ENCODE assay signal across 8 cellular contexts in the genomic region with DNA sequence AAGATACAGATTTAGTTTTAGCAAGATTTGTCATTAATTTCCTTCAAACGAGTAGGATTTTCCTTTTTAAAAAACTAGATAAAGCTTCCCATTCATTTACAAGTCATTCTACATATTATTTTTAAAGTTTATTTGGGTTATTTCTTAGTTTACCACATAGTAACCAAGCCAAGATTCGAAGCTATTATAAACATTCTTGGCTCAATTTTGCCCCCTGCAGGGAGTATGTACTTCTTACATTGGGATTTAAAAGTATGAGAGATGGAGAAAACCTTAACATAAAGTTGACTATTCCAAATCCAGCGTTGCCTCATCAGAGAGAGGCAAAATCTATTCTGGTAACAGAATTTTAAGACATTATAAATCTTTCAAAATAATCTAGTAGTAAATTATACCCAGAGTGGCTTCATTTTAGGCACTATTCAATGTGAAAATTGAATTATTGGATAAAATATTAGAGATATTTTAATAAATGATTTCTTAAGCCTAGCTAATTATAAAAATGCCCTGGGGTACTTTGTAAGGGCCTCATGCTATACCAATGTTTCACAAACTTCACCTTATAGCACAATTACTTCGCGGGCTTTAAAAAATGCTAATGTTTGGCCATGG. TPM values are rescaled to one million over a fixed set of nuclear protein-coding genes. Genes with fewer than 3 reads are reported as not detected.
DNase-seq lines count a peak whose midpoint lies in the region; ATAC-seq and TF ChIP-seq lines count a peak whose summit lies in the region.

No MANE protein-coding gene starts in this region.

- H3K27me3 Mint-ChIP-seq in T-helper 2 cell treated with Interferon-gamma antibody and Interleukin-4, amounts not matched to agents 5 μg/mL and 100 μg/mL, for 36 hours (ENCODE audit: low read depth): no peaks in the 10 kb centered on the region
- H3K27me3 Mint-ChIP-seq in activated naive CD8-positive, alpha-beta T cell treated with anti-CD3 and anti-CD28 coated beads for 36 hours: no peaks in the 10 kb centered on the region

- peak; percentile 58 for ATAC-seq in GM18870 (IDR thresholded peaks at IDR 0.05; ENCODE audit: unreplicated experiment)
- no peak for ATAC-seq in HG03571 (IDR thresholded peaks at IDR 0.05; ENCODE audit: unreplicated experiment)

- peak in 4 of 6 experiments; percentile 9 to 50 (median 42) for TF ChIP-seq CTCF in Peyer's patch (IDR thresholded peaks at IDR 0.05)
- peak; percentile 18 to 49 (median 25) for TF ChIP-seq CTCF in tibial nerve (IDR thresholded peaks at IDR 0.05)

- H3K9me3 Mint-ChIP-seq in T-helper 2 cell treated with Interferon-gamma antibody and Interleukin-4, amounts not matched to agents 5 μg/mL and 100 μg/mL, for 36 hours: peaks cover 8% of the 10 kb centered on the region
- peaks cover 12% of the 10 kb centered on the region for H3K9me3 Mint-ChIP-seq in activated naive CD8-positive, alpha-beta T cell treated with anti-CD3 and anti-CD28 coated beads for 36 hours

- H3K36me3 ChIP-seq in Peyer's patch (no peaks in the 10 kb centered on the region), tibial nerve (no peaks in the 10 kb centered on the region)

- no peaks in the 10 kb centered on the region for H3K36me3 Mint-ChIP-seq in T-helper 2 cell treated with Interferon-gamma antibody and Interleukin-4, amounts not matched to agents 5 μg/mL and 100 μg/mL, for 36 hours (ENCODE audit: low read depth)
- no peaks in the 10 kb centered on the region for H3K36me3 Mint-ChIP-seq in activated naive CD8-positive, alpha-beta T cell treated with anti-CD3 and anti-CD28 coated beads for 36 hours

- DNase-seq in AG08396 (ENCODE audit: low spot score): peak; percentile 13
- DNase-seq in Peyer's patch: no peak
- DNase-seq in foreskin melanocyte: peak; percentile 40
- DNase-seq in tibial nerve (ENCODE audit: low spot score in 2 of 2): no peak
- DNase-seq in T-helper 2 cell treated with Interferon-gamma antibody and Interleukin-4, amounts not matched to agents 5 μg/mL and 100 μg/mL, for 36 hours (ENCODE audit: low spot score): no peak
- DNase-seq in activated naive CD8-positive, alpha-beta T cell treated with anti-CD3 and anti-CD28 coated beads for 36 hours: no peak

- H3K4me3 ChIP-seq in Peyer's patch (no peak overlapping the region), tibial nerve (no peak overlapping the region)

- TF ChIP-seq POLR2A in Peyer's patch (IDR thresholded peaks at IDR 0.05): no peak
- no peak for TF ChIP-seq POLR2A in tibial nerve (IDR thresholded peaks at IDR 0.05)

- H3K27ac Mint-ChIP-seq in T-helper 2 cell treated with Interferon-gamma antibody and Interleukin-4, amounts not matched to agents 5 μg/mL and 100 μg/mL, for 36 hours: no peak overlapping the region
- H3K27ac Mint-ChIP-seq in activated naive CD8-positive, alpha-beta T cell treated with anti-CD3 and anti-CD28 coated beads for 36 hours: no peak overlapping the region

- H3K9me3 ChIP-seq in Peyer's patch: peaks cover 0 to 3% (median 0%) of the 10 kb centered on the region in 4 donors
- peaks cover 0 to 4% (median 0%) of the 10 kb centered on the region in 4 donors for H3K9me3 ChIP-seq in tibial nerve

- H3K27ac ChIP-seq in Peyer's patch (no peak overlapping the region), tibial nerve (no peak overlapping the region)

- H3K27me3 ChIP-seq in Peyer's patch (no peaks in the 10 kb centered on the region), tibial nerve (no peaks in the 10 kb centered on the region)

- no peaks in the 10 kb centered on the region for H3K4me1 Mint-ChIP-seq in T-helper 2 cell treated with Interferon-gamma antibody and Interleukin-4, amounts not matched to agents 5 μg/mL and 100 μg/mL, for 36 hours (ENCODE audit: low read depth)
- no peaks in the 10 kb centered on the region for H3K4me1 Mint-ChIP-seq in activated naive CD8-positive, alpha-beta T cell treated with anti-CD3 and anti-CD28 coated beads for 36 hours

- H3K4me1 ChIP-seq in Peyer's patch (no peaks in the 10 kb centered on the region), tibial nerve (no peaks in the 10 kb centered on the region)

- WGBS in tibial nerve, 2 donors: 41 to 44% methylated on average over 5 of the region's 5 CpGs

- TF ChIP-seq EP300 in tibial nerve (IDR thresholded peaks at IDR 0.05): no peak

- no peak overlapping the region for H3K4me3 Mint-ChIP-seq in T-helper 2 cell treated with Interferon-gamma antibody and Interleukin-4, amounts not matched to agents 5 μg/mL and 100 μg/mL, for 36 hours
- H3K4me3 Mint-ChIP-seq in activated naive CD8-positive, alpha-beta T cell treated with anti-CD3 and anti-CD28 coated beads for 36 hours: no peak overlapping the region

RNA-seq across cellular contexts. Expression of gene FBN2, which starts 39.1 kb away (rescaled TPM):
- total RNA-seq in Peyer's patch (1 to 10 TPM in 2 of 4 donors, under 1 TPM in 2; 0.40 to 3.3 (median 0.99) TPM), tibial nerve (1 to 10 TPM; 1.2 to 6.3 (median 3.6) TPM)
- total RNA-seq in activated naive CD8-positive, alpha-beta T cell treated with anti-CD3 and anti-CD28 coated beads for 36 hours: not detected

Comparison
In these comparisons a context has a peak if more than half of its experiments do, and no peak if none do; other contexts are left out.
1. DNase-seq: peak in AG08396 (single experiment) and foreskin melanocyte (single experiment); none in Peyer's patch (0 of 3), tibial nerve (0 of 2), T-helper 2 cell treated with Interferon-gamma antibody and Interleukin-4, amounts not matched to agents 5 μg/mL and 100 μg/mL, for 36 hours (single experiment) and activated naive CD8-positive, alpha-beta T cell treated with anti-CD3 and anti-CD28 coated beads for 36 hours (single experiment).